Comparison of ENCODE assay signal across 13 cellular contexts in genomic region chr7:4163565-4164203, GRCh38.
"Had no signal": no experiment of that assay in that cellular context is flagged by ENCODE, and none has a peak within 500 bp of the region (broad histone marks: within the 10 kb centered on the region; RNA-seq: fewer than 3 reads in every experiment).

No MANE protein-coding gene starts in this region.

- H3K27me3 ChIP-seq: colonic mucosa, foreskin keratinocyte, hepatocyte, neutrophil, tibial artery, upper lobe of left lung, vagina had no signal

- H3K4me2 ChIP-seq: hepatocyte had no signal

- H2AFZ ChIP-seq: hepatocyte had no signal

- H3K27ac ChIP-seq: colonic mucosa, foreskin keratinocyte, hepatocyte, neutrophil, tibial artery, upper lobe of left lung, vagina had no signal

- H3K36me3 ChIP-seq: colonic mucosa, neutrophil, upper lobe of left lung, vagina had no signal

- ATAC-seq: foreskin keratinocyte; naive thymus-derived CD4-positive, alpha-beta T cell; stimulated activated naive CD8-positive, alpha-beta T cell treated with anti-CD3 and anti-CD28 coated beads, Interleukin-15, Interleukin-2, amounts not matched to agents 100 U/mL and 50 U/mL, for 24 hours had no signal

- H3K4me3 ChIP-seq: colonic mucosa, hepatocyte, tibial artery, upper lobe of left lung, vagina had no signal

- H3K9me3 ChIP-seq: colonic mucosa, neutrophil, tibial artery, upper lobe of left lung, vagina had no signal

- DNase-seq: colonic mucosa; foreskin keratinocyte; mammary epithelial cell; naive thymus-derived CD4-positive, alpha-beta T cell; nephron progenitor cell; small intestine; stimulated activated CD4-positive, alpha-beta T cell treated with anti-CD3 and anti-CD28 coated beads, Interleukin-2, amount 100 ng/mL, for 48 hours; stimulated activated naive CD8-positive, alpha-beta T cell treated with anti-CD3 and anti-CD28 coated beads, Interleukin-15, Interleukin-2, amounts not matched to agents 100 U/mL and 50 U/mL, for 24 hours; tibial artery had no signal

- H3K4me1 ChIP-seq: colonic mucosa, tibial artery, vagina had no signal
